In the genomic region with DNA sequence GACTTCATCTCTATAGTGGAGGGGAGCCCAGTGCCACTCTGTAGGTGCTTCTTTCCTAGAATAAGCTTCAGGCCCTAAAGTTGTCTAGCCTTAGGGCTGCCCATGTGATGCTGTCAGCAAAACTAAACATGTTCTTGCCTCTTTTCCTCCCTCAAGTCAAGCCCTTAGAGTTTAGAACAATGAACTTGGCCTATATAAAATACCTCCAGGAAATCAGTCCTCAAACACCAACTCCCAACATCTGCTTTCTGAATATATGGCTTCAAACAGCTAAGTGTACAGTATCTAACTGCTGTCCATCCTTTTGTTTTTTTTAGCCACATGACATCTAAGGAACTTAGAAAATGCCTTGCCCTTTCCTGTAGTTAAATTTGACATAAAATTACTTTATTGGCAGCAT, we compare ENCODE assay signal across 21 cellular contexts.
DNase-seq lines count a peak whose midpoint lies in the region; ATAC-seq, FAIRE-seq and TF ChIP-seq lines count a peak whose summit lies in the region.
"Had no signal": no experiment of that assay in that cellular context is flagged by ENCODE, and none has a peak within 500 bp of the region (broad histone marks: within the 10 kb centered on the region; RNA-seq: fewer than 3 reads in every experiment).

No MANE protein-coding gene starts in this region.

- no peaks in the 10 kb centered on the region for H3K36me3 ChIP-seq in heart right ventricle
- no peaks in the 10 kb centered on the region for H3K36me3 ChIP-seq in right atrium auricular region
- H3K36me3 ChIP-seq in endothelial cell of umbilical vein (ENCODE audit: control insufficient read depth in 2 of 2, extremely low read depth in 1 of 2, insufficient read depth in 2 of 2, low read length in 2 of 2) = no peaks in the 10 kb centered on the region
- H3K36me3 ChIP-seq: BE2C had no signal

- TF ChIP-seq CTCF in heart right ventricle (IDR thresholded peaks at IDR 0.05) (no peak), right atrium auricular region (IDR thresholded peaks at IDR 0.05) (no peak), natural killer cell (IDR thresholded peaks at IDR 0.05) (no peak), endothelial cell of umbilical vein (IDR thresholded peaks at IDR 0.05; ENCODE audit: extremely low read depth in 1 of 2, insufficient read depth in 1 of 2, low read depth in 1 of 2, low read length in 2 of 2) (no peak)

- no peaks in the 10 kb centered on the region for H3K36me3 Mint-ChIP-seq in natural killer cell
- no peaks in the 10 kb centered on the region for H3K36me3 Mint-ChIP-seq in natural killer cell treated with Interleukin-12 subunit alpha and Interleukin-12 subunit beta and Interleukin-15 and Interleukin-18, amount 100 ng/mL, for 72 hours
- H3K36me3 Mint-ChIP-seq: CD4-positive, CD25-positive, alpha-beta regulatory T cell had no signal

- H3K4me1 ChIP-seq in heart right ventricle = peaks cover 0 to 20% (median 0%) of the 10 kb centered on the region in 9 donors
- H3K4me1 ChIP-seq in right atrium auricular region = no peaks in the 10 kb centered on the region
- H3K4me1 ChIP-seq in endothelial cell of umbilical vein (ENCODE audit: control insufficient read depth, extremely low read depth, insufficient read depth, low read length) = peaks cover 3% of the 10 kb centered on the region
- H3K4me1 ChIP-seq: BE2C had no signal

- ATAC-seq in heart right ventricle (peak in 5 of 8 donors; percentile 24 to 81 (median 66)), natural killer cell (peak in 1 of 3 donors; percentile 10)
- ATAC-seq in natural killer cell treated with Interleukin-12 subunit alpha and Interleukin-12 subunit beta and Interleukin-15 and Interleukin-18, amount 100 ng/mL, for 72 hours = no peak
- ATAC-seq: GM12878, HepG2 had no signal

- dilution Hi-C loops in endothelial cell of umbilical vein (cut with MboI; ENCODE audit: extremely low pct_ligation_motif_present, low sequenced_read_pairs) = no loop called here

- DNase-seq in heart right ventricle (no peak), right atrium auricular region (ENCODE audit: low spot score) (no peak), natural killer cell (no peak), endothelial cell of umbilical vein (ENCODE audit: low read depth, low spot score) (peak; percentile 1), NCI-H345 treated with DMSO at 0.1 percent for 48 hours (lab: John Stamatoyannopoulos, UW; ENCODE audit: unreplicated experiment) (no peak), T1000 (lab: John Stamatoyannopoulos, UW) (no peak)
- no peak for DNase-seq in natural killer cell treated with Interleukin-12 subunit alpha and Interleukin-12 subunit beta and Interleukin-15 and Interleukin-18, amount 100 ng/mL, for 72 hours (ENCODE audit: low spot score)
- DNase-seq: ACHN; BE2C; C1 segment of cervical spinal cord; CD4-positive, CD25-positive, alpha-beta regulatory T cell; CD8-positive, alpha-beta memory T cell; COR-L47; DMS 273 treated with DMSO at 0.1 percent for 48 hours; DMS53; DND-41; EL; H9 had no signal

- H3K9ac ChIP-seq in endothelial cell of umbilical vein (replicated peaks; ENCODE audit: extremely low read depth, insufficient read depth, low read length) = no peak overlapping the region

- H3K27ac ChIP-seq in heart right ventricle (peak overlapping the region in 6 of 10 donors; percentile 31 to 64 (median 53)), right atrium auricular region (no peak overlapping the region), endothelial cell of umbilical vein (ENCODE audit: insufficient read depth, low read depth, low read length) (no peak overlapping the region)

- no peak overlapping the region for H3K4me3 ChIP-seq in heart right ventricle
- no peak overlapping the region for H3K4me3 ChIP-seq in right atrium auricular region
- H3K4me3 ChIP-seq in endothelial cell of umbilical vein (replicated peaks in 1 of 3; ENCODE audit: insufficient read depth in 1 of 3, low read depth in 1 of 3, low read length in 3 of 3) = no peak overlapping the region
- H3K4me3 ChIP-seq: GM12878 had no signal

- no peak overlapping the region for H3K4me3 Mint-ChIP-seq in natural killer cell
- H3K4me3 Mint-ChIP-seq in natural killer cell treated with Interleukin-12 subunit alpha and Interleukin-12 subunit beta and Interleukin-15 and Interleukin-18, amount 100 ng/mL, for 72 hours = no peak overlapping the region
- H3K4me3 Mint-ChIP-seq: CD4-positive, CD25-positive, alpha-beta regulatory T cell; CD8-positive, alpha-beta memory T cell; H9 had no signal

- CTCF ChIA-PET in endothelial cell of umbilical vein (lab: Charles Lee) = no interaction called here

- no peaks in the 10 kb centered on the region for H3K79me2 ChIP-seq in endothelial cell of umbilical vein (ENCODE audit: control insufficient read depth, insufficient read depth, low read length)

- no peak for TF ChIP-seq POLR2A in endothelial cell of umbilical vein (IDR thresholded peaks at IDR 0.05; ENCODE audit: low read depth, low read length)

- peaks cover 20% of the 10 kb centered on the region in 2 donors for H3K4me1 Mint-ChIP-seq in natural killer cell
- peaks cover 12 to 17% of the 10 kb centered on the region in 2 donors for H3K4me1 Mint-ChIP-seq in natural killer cell treated with Interleukin-12 subunit alpha and Interleukin-12 subunit beta and Interleukin-15 and Interleukin-18, amount 100 ng/mL, for 72 hours (ENCODE audit: low read depth in 2 of 2)

- POLR2A ChIA-PET in endothelial cell of umbilical vein (lab: Charles Lee) = no interaction called here

- H3K27me3 ChIP-seq in heart right ventricle (no peaks in the 10 kb centered on the region), right atrium auricular region (no peaks in the 10 kb centered on the region), endothelial cell of umbilical vein (ENCODE audit: control insufficient read depth in 2 of 2, insufficient read depth in 2 of 2, low read length in 2 of 2) (no peaks in the 10 kb centered on the region)
- H3K27me3 ChIP-seq: BE2C had no signal

- peaks cover 0 to 5% of the 10 kb centered on the region in 2 donors for H3K27me3 Mint-ChIP-seq in natural killer cell (ENCODE audit: low read depth in 2 of 2)
- H3K27me3 Mint-ChIP-seq in natural killer cell treated with Interleukin-12 subunit alpha and Interleukin-12 subunit beta and Interleukin-15 and Interleukin-18, amount 100 ng/mL, for 72 hours = peaks cover 0 to 3% of the 10 kb centered on the region in 2 donors
- H3K27me3 Mint-ChIP-seq: CD4-positive, CD25-positive, alpha-beta regulatory T cell had no signal

- FAIRE-seq in endothelial cell of umbilical vein (lab: Jason Lieb, UNC) = no peak
- FAIRE-seq: GM12878, H1, HepG2 had no signal

- H4K20me1 ChIP-seq in endothelial cell of umbilical vein (replicated peaks; ENCODE audit: control insufficient read depth, extremely low read depth, insufficient read depth, low read length) = no peaks in the 10 kb centered on the region

- peak overlapping the region; percentile 37 to 62 for H3K27ac Mint-ChIP-seq in natural killer cell
- no peak overlapping the region for H3K27ac Mint-ChIP-seq in natural killer cell treated with Interleukin-12 subunit alpha and Interleukin-12 subunit beta and Interleukin-15 and Interleukin-18, amount 100 ng/mL, for 72 hours
- H3K27ac Mint-ChIP-seq: H9 had no signal

- no peaks in the 10 kb centered on the region for H3K9me1 ChIP-seq in endothelial cell of umbilical vein (replicated peaks; ENCODE audit: control insufficient read depth, extremely low read depth, insufficient read depth, low read length)

- no TSS peak for BruUV-seq in endothelial cell of umbilical vein (replicated peaks; lab: Mats Ljungman, UMichigan)

- H3K9me3 ChIP-seq in heart right ventricle (no peaks in the 10 kb centered on the region), right atrium auricular region (no peaks in the 10 kb centered on the region), endothelial cell of umbilical vein (replicated peaks; ENCODE audit: control insufficient read depth, insufficient read depth, low read length) (no peaks in the 10 kb centered on the region)
- H3K9me3 ChIP-seq: BE2C had no signal

- no peak overlapping the region for H2AFZ ChIP-seq in endothelial cell of umbilical vein (ENCODE audit: low read depth, low read length)

- intact Hi-C loops in heart right ventricle (cut with DNase I) = no loop called here
- intact Hi-C loops in natural killer cell (cut with micrococcal nuclease) = no loop called here
- intact Hi-C loops in endothelial cell of umbilical vein (cut with micrococcal nuclease) = no loop called here

- H3K9me3 Mint-ChIP-seq in natural killer cell = no peaks in the 10 kb centered on the region
- no peaks in the 10 kb centered on the region for H3K9me3 Mint-ChIP-seq in natural killer cell treated with Interleukin-12 subunit alpha and Interleukin-12 subunit beta and Interleukin-15 and Interleukin-18, amount 100 ng/mL, for 72 hours
- H3K9me3 Mint-ChIP-seq: CD4-positive, CD25-positive, alpha-beta regulatory T cell; CD8-positive, alpha-beta memory T cell had no signal

- H3K4me2 ChIP-seq in endothelial cell of umbilical vein (ENCODE audit: insufficient read depth, low read length) = no peak overlapping the region

TF ChIP-seq in endothelial cell of umbilical vein, 7 proteins besides CTCF, POLR2A, EP300 and RAD21:
- TF ChIP-seq EZH2 (IDR thresholded peaks at IDR 0.05; ENCODE audit: borderline replicate concordance, low read depth, low read length, severe bottlenecking) (no peak), MYC (IDR thresholded peaks at IDR 0.05; ENCODE audit: low read depth, low read length) (no peak)

Comparison
In these comparisons a context has a peak if more than half of its experiments do, and no peak if none do; other contexts are left out.
1. H3K27ac ChIP-seq: peak in heart right ventricle (6 of 10); none in right atrium auricular region (0 of 2) and endothelial cell of umbilical vein (single experiment).
2. H3K27ac Mint-ChIP-seq: peak in natural killer cell (2 of 2); none in natural killer cell treated with Interleukin-12 subunit alpha and Interleukin-12 subunit beta and Interleukin-15 and Interleukin-18, amount 100 ng/mL, for 72 hours (0 of 2).
3. ATAC-seq: peak in heart right ventricle (5 of 8); none in natural killer cell treated with Interleukin-12 subunit alpha and Interleukin-12 subunit beta and Interleukin-15 and Interleukin-18, amount 100 ng/mL, for 72 hours (0 of 2).